19 cellular contexts compared by ENCODE assay signal in the genomic region with DNA sequence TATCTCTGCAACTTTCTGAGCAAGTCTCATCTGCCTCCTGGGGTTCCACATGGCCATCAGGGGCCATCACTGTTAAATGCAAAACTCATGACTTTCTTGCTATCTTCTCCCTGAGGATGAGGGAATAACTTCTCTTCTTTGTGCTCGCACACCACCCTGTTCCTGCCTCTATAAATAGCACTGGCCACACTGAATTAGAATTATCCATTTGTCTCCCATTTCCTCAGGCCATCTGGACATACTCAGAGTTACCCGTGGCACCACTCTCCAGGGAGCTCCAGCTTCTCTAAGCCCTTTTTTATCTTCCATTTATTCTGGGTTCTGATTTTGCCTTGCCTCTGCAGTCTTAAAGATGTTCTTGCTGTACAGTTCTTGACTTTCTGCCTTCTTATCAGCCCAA.
"Had no signal": no experiment of that assay in that cellular context is flagged by ENCODE, and none has a peak within 500 bp of the region (broad histone marks: within the 10 kb centered on the region; RNA-seq: fewer than 3 reads in every experiment).

No MANE protein-coding gene starts in this region.

- H3K36me3 ChIP-seq: transverse colon, vagina, WERI-Rb-1 had no signal

- H3K27me3 ChIP-seq: transverse colon, vagina had no signal

- H3K27ac ChIP-seq: transverse colon, vagina, WERI-Rb-1 had no signal

- H3K9me3 ChIP-seq: vagina had no signal

- H3K27me3 Mint-ChIP-seq: progenitor cell of endocrine pancreas had no signal

- H3K27ac Mint-ChIP-seq: activated CD4-positive, alpha-beta memory T cell treated with anti-CD3 and anti-CD28 coated beads, Interleukin-2, amount 10 ng/mL, durations not matched to agents 7 days and 5 days; activated CD8-positive, alpha-beta memory T cell treated with anti-CD3 and anti-CD28 coated beads, Interleukin-2, amount 10 ng/mL, durations not matched to agents 7 days and 5 days; brain; mesothelial cell of epicardium; progenitor cell of endocrine pancreas; stimulated activated naive CD8-positive, alpha-beta T cell treated with anti-CD3 and anti-CD28 coated beads, Interleukin-15, Interleukin-2, amounts not matched to agents 100 ng/mL and 50 ng/mL, for 24 hours had no signal

- DNase-seq: activated CD4-positive, alpha-beta memory T cell treated with anti-CD3 and anti-CD28 coated beads, Interleukin-2, amount 10 ng/mL, durations not matched to agents 7 days and 5 days; activated CD4-positive, alpha-beta T cell treated with anti-CD3 and anti-CD28 coated beads for 1 hour; activated CD8-positive, alpha-beta memory T cell treated with anti-CD3 and anti-CD28 coated beads, Interleukin-2, amount 10 ng/mL, durations not matched to agents 7 days and 5 days; activated naive CD4-positive, alpha-beta T cell; anterior cingulate cortex; effector CD4-positive, alpha-beta T cell; hippocampal formation; left colon; stimulated activated CD4-positive, alpha-beta T cell treated with anti-CD3 and anti-CD28 coated beads, Interleukin-2, amount 100 ng/mL, for 24 hours; SW 1271; transverse colon; WERI-Rb-1 had no signal

- H3K4me1 ChIP-seq: transverse colon, vagina had no signal

- FAIRE-seq: islet of Langerhans had no signal

- H3K4me1 Mint-ChIP-seq: mesothelial cell of epicardium had no signal

- H3K4me3 ChIP-seq: lung, transverse colon, vagina had no signal

- H3K36me3 Mint-ChIP-seq: brain had no signal

- H3K4me3 Mint-ChIP-seq: activated CD4-positive, alpha-beta memory T cell treated with anti-CD3 and anti-CD28 coated beads, Interleukin-2, amount 10 ng/mL, durations not matched to agents 7 days and 5 days; activated CD8-positive, alpha-beta memory T cell treated with anti-CD3 and anti-CD28 coated beads, Interleukin-2, amount 10 ng/mL, durations not matched to agents 7 days and 5 days; brain; mesothelial cell of epicardium; stimulated activated naive CD8-positive, alpha-beta T cell treated with anti-CD3 and anti-CD28 coated beads, Interleukin-15, Interleukin-2, amounts not matched to agents 100 ng/mL and 50 ng/mL, for 24 hours had no signal
